31 cellular contexts compared by ENCODE assay signal in genomic region chr7:356691-357462, GRCh38.
A peak's percentile ranks its signal among the peaks of the same experiment; 100 is the strongest.
DNase-seq lines count a peak whose midpoint lies in the region; ATAC-seq, FAIRE-seq and TF ChIP-seq lines count a peak whose summit lies in the region.
"Had no signal": no experiment of that assay in that cellular context is flagged by ENCODE, and none has a peak within 500 bp of the region (broad histone marks: within the 10 kb centered on the region; RNA-seq: fewer than 3 reads in every experiment).

No MANE protein-coding gene starts in this region.

- POLR2A ChIA-PET in A549 (lab: Yijun Ruan, JAX), result no interaction called here
- POLR2A ChIA-PET in CD8-positive, alpha-beta T cell (lab: Charles Lee), result no interaction called here

- H3K27me3 Mint-ChIP-seq in CD8-positive, alpha-beta T cell (ENCODE audit: low read depth), result no peaks in the 10 kb centered on the region

- H3K4me2 ChIP-seq in A549, result no peak overlapping the region
- H3K4me2 ChIP-seq in keratinocyte (ENCODE audit: control insufficient read depth, extremely low read depth, insufficient read depth, low read depth, low read length), result no peak overlapping the region

- dilution Hi-C loops in keratinocyte (cut with MboI; ENCODE audit: extremely low pct_ligation_motif_present, low sequenced_read_pairs), result no loop called here

- DNase-seq in A549 (ENCODE audit: low read depth in 1 of 2, low spot score in 1 of 2) (no peak), keratinocyte (ENCODE audit: low read depth, low spot score) (no peak), sciatic nerve (ENCODE audit: low spot score) (no peak), NCI-H748 treated with DMSO at 0.1 percent for 48 hours (lab: John Stamatoyannopoulos, UW) (no peak), GM20000 (ENCODE audit: low spot score) (no peak)
- no peak for DNase-seq in CD8-positive, alpha-beta T cell
- no peak for DNase-seq in activated CD8-positive, alpha-beta memory T cell treated with anti-CD3 and anti-CD28 coated beads, Interleukin-2, amount 50 U/mL, for 48 hours
- DNase-seq: activated CD4-positive, alpha-beta T cell treated with anti-CD3 and anti-CD28 coated beads, Interleukin-2, amount 10 ng/mL, durations not matched to agents 24 days and 14 days; activated effector memory CD4-positive, alpha-beta T cell treated with Interleukin-2 at 50 U/mL for 16 hours; activated T-cell treated with anti-CD3 and anti-CD28 coated beads, Interleukin-2, amount 50 U/mL, for 1 hour; BE2C; DMS53; effector memory CD4-positive, alpha-beta T cell; GDM1; Karpas-422; mesenchymal stem cell; NCI-H1436 treated with DMSO at 0.1 percent for 48 hours; NCI-H2107; NCI-H345; NCI-H69; SIG-M5; stimulated activated CD4-positive, alpha-beta T cell treated with anti-CD3 and anti-CD28 coated beads, Interleukin-4, amount 100 ng/mL, for 4 hours; stimulated activated naive B cell treated with anti-CD40 and anti-IgM and Interleukin-4, amounts not matched to agents 10 μg/mL and 1 μg/mL and 100 μg/mL, for 72 hours; SW 1271; T-helper 9 cell; WERI-Rb-1 had no signal

- no peak overlapping the region for H3K4me3 Mint-ChIP-seq in CD8-positive, alpha-beta T cell
- H3K4me3 Mint-ChIP-seq: activated CD4-positive, alpha-beta T cell treated with anti-CD3 and anti-CD28 coated beads, Interleukin-2, amount 10 ng/mL, durations not matched to agents 24 days and 14 days; stimulated activated naive B cell treated with anti-CD40 and anti-IgM and Interleukin-4, amounts not matched to agents 10 μg/mL and 1 μg/mL and 100 μg/mL, for 72 hours had no signal

- H3K4me1 Mint-ChIP-seq in CD8-positive, alpha-beta T cell (ENCODE audit: low read depth), result peaks cover 30% of the 10 kb centered on the region

- CTCF ChIA-PET in A549 (lab: Yijun Ruan, JAX), result interaction anchor here (1.5 kb wide), 1 partner anchor 24 kb away, joined by 3 read pairs; no protein-coding TSS in a partner anchor
- CTCF ChIA-PET in CD8-positive, alpha-beta T cell (lab: Charles Lee), result no interaction called here

- FAIRE-seq in A549 (lab: Jason Lieb, UNC), result no peak
- no peak for FAIRE-seq in keratinocyte (lab: Jason Lieb, UNC)

- 52% methylated on average over 11 of the region's 24 CpGs for WGBS in A549 (ENCODE audit: missing lambda C conversion rate)

- H3K4me1 ChIP-seq in A549 (no peaks in the 10 kb centered on the region), keratinocyte (ENCODE audit: control insufficient read depth, extremely low read depth, insufficient read depth, low read length) (peaks cover 25% of the 10 kb centered on the region)
- H3K4me1 ChIP-seq in CD8-positive, alpha-beta T cell (ENCODE audit: insufficient read depth, low read length), result peaks cover 36% of the 10 kb centered on the region
- H3K4me1 ChIP-seq: BE2C had no signal

- H3K27me3 ChIP-seq in CD8-positive, alpha-beta T cell (ENCODE audit: insufficient read depth, low read length), result no peaks in the 10 kb centered on the region
- no peaks in the 10 kb centered on the region for H3K27me3 ChIP-seq in keratinocyte (ENCODE audit: control insufficient read depth, extremely low read depth, insufficient read depth, low read length)
- H3K27me3 ChIP-seq: BE2C had no signal

- H4K20me1 ChIP-seq in keratinocyte (ENCODE audit: control insufficient read depth, extremely low read depth, insufficient read depth, low read length), result no peaks in the 10 kb centered on the region

- peak overlapping the region; percentile 37 for H3K27ac Mint-ChIP-seq in CD8-positive, alpha-beta T cell
- H3K27ac Mint-ChIP-seq: activated CD4-positive, alpha-beta T cell treated with anti-CD3 and anti-CD28 coated beads, Interleukin-2, amount 10 ng/mL, durations not matched to agents 24 days and 14 days; activated naive CD4-positive, alpha-beta T cell treated with anti-CD3 and anti-CD28 coated beads, Interleukin-2, amount 50 U/mL, for 72 hours; stimulated activated naive B cell treated with anti-CD40 and anti-IgM and Interleukin-4, amounts not matched to agents 10 μg/mL and 1 μg/mL and 100 μg/mL, for 72 hours had no signal

- TF ChIP-seq RAD21 in A549 (conservative IDR thresholded peaks at IDR 0.05 in 1 of 2, IDR thresholded peaks at IDR 0.05 in 1 of 2), result no peak

- H2AFZ ChIP-seq in keratinocyte (ENCODE audit: control insufficient read depth, low read length), result peak overlapping the region; percentile 44

- no peak overlapping the region for H3K4me3 ChIP-seq in A549
- H3K4me3 ChIP-seq in CD8-positive, alpha-beta T cell (ENCODE audit: low read depth, low read length), result no peak overlapping the region
- no peak overlapping the region for H3K4me3 ChIP-seq in keratinocyte (ENCODE audit: control insufficient read depth in 2 of 3, extremely low read depth in 1 of 3, insufficient read depth in 2 of 3, low read depth in 1 of 3, low read length in 3 of 3)
- H3K4me3 ChIP-seq: coronary artery, thoracic aorta had no signal

- no peak for TF ChIP-seq POLR2A in A549 (IDR thresholded peaks at IDR 0.05; ENCODE audit: low read length)

- H3K27ac ChIP-seq in A549 (no peak overlapping the region), keratinocyte (ENCODE audit: control insufficient read depth, insufficient read depth, low read length) (no peak overlapping the region)
- H3K27ac ChIP-seq in CD8-positive, alpha-beta T cell (ENCODE audit: low read depth, low read length), result no peak overlapping the region
- H3K27ac ChIP-seq: coronary artery, epithelial cell of prostate, thoracic aorta, WERI-Rb-1 had no signal

- peak; percentile 60 to 76; a peak in 5 of 6 replicates for ATAC-seq in A549
- ATAC-seq in CD8-positive, alpha-beta T cell, result no peak
- ATAC-seq in sciatic nerve, result peak; percentile 52
- ATAC-seq: activated naive CD4-positive, alpha-beta T cell treated with anti-CD3 and anti-CD28 coated beads, Interleukin-2, amount 50 U/mL, for 72 hours; HCT116; stimulated activated naive B cell treated with anti-CD40 and anti-IgM and Interleukin-4, amounts not matched to agents 10 μg/mL and 1 μg/mL and 100 μg/mL, for 72 hours had no signal

- H3K9ac ChIP-seq in keratinocyte (ENCODE audit: control insufficient read depth, extremely low read depth, insufficient read depth, low read length), result no peak overlapping the region

- peaks cover 1% of the 10 kb centered on the region for H3K9me3 Mint-ChIP-seq in CD8-positive, alpha-beta T cell

- H3K9me1 ChIP-seq in keratinocyte (ENCODE audit: control insufficient read depth, extremely low read depth, insufficient read depth, low read length), result no peaks in the 10 kb centered on the region

- TF ChIP-seq EP300 in A549 (IDR thresholded peaks at IDR 0.05), result no peak

- H3K79me2 ChIP-seq in keratinocyte (ENCODE audit: control insufficient read depth, insufficient read depth, low read length), result no peaks in the 10 kb centered on the region

- H3K36me3 Mint-ChIP-seq in CD8-positive, alpha-beta T cell, result peaks cover under 1% of the 10 kb centered on the region

- TF ChIP-seq CTCF in A549 (IDR thresholded peaks at IDR 0.05) (no peak), keratinocyte (optimal IDR thresholded peaks at IDR 0.05 in 1 of 3, IDR thresholded peaks at IDR 0.05 in 1 of 3, conservative IDR thresholded peaks at IDR 0.05 in 1 of 3; ENCODE audit: extremely low read depth in 1 of 3, insufficient read depth in 2 of 3, low read length in 3 of 3) (no peak), GM20000 (IDR thresholded peaks at IDR 0.05; ENCODE audit: extremely low read depth, missing control alignments) (no peak)
- no peak for TF ChIP-seq CTCF in CD8-positive, alpha-beta T cell (IDR thresholded peaks at IDR 0.05)

- H3K36me3 ChIP-seq in CD8-positive, alpha-beta T cell (ENCODE audit: insufficient read depth, low read length), result no peaks in the 10 kb centered on the region
- no peaks in the 10 kb centered on the region for H3K36me3 ChIP-seq in keratinocyte (ENCODE audit: control insufficient read depth in 2 of 2, extremely low read depth in 1 of 2, insufficient read depth in 2 of 2, low read length in 2 of 2)
- H3K36me3 ChIP-seq: BE2C, thoracic aorta, WERI-Rb-1 had no signal

- no peaks in the 10 kb centered on the region; the same call in 2 of the 3 replicates for H3K9me3 ChIP-seq in A549
- H3K9me3 ChIP-seq in CD8-positive, alpha-beta T cell (ENCODE audit: low read length), result no peaks in the 10 kb centered on the region
- no peaks in the 10 kb centered on the region for H3K9me3 ChIP-seq in keratinocyte (ENCODE audit: control insufficient read depth, low read depth, low read length)
- H3K9me3 ChIP-seq: BE2C, thoracic aorta had no signal

- intact Hi-C loops in CD8-positive, alpha-beta T cell (cut with DNase I, micrococcal nuclease), result no loop called here
- intact Hi-C loops in sciatic nerve (cut with DNase I), result no loop called here

TF ChIP-seq in A549, 52 proteins besides CTCF, POLR2A, EP300 and RAD21:
- TF ChIP-seq, protein P1, sequence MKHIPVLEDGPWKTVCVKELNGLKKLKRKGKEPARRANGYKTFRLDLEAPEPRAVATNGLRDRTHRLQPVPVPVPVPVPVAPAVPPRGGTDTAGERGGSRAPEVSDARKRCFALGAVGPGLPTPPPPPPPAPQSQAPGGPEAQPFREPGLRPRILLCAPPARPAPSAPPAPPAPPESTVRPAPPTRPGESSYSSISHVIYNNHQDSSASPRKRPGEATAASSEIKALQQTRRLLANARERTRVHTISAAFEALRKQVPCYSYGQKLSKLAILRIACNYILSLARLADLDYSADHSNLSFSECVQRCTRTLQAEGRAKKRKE (CRISPR knock-in tag; IDR thresholded peaks at IDR 0.05; ENCODE audit: low read depth), result no peak
- no peak for TF ChIP-seq NR3C1 (IDR thresholded peaks at IDR 0.05)
